ENCODE assay signal across 9 cellular contexts in the genomic region with DNA sequence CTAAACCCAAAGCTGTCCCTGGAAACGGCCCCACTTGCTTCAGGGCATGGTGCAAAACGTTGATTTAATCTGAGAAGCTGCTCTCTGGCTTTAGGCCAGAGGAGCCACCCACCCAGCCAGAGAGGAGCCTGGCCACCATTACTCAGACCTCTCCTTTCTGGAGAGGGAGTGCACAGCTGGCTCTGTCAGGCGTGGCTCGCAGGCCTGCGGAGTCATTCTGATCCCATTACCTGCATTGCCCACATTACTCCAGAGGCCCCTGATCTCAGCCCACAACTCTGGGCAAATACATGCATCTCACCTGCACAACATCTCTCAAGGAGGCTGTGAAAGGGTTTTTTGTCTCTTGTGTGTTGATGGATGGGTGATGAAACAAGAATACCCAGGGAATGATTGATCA.
DNase-seq lines count a peak whose midpoint lies in the region; ATAC-seq and TF ChIP-seq lines count a peak whose summit lies in the region.
"Had no signal": no experiment of that assay in that cellular context is flagged by ENCODE, and none has a peak within 500 bp of the region (broad histone marks: within the 10 kb centered on the region; RNA-seq: fewer than 3 reads in every experiment).

No MANE protein-coding gene starts in this region.

- no peaks in the 10 kb centered on the region for H3K9me3 ChIP-seq in IMR-90 (ENCODE audit: control insufficient read depth, insufficient read depth, low read length)

- no peak overlapping the region; the same call in 1 of the 2 replicates for H3K23ac ChIP-seq in IMR-90 (ENCODE audit: low read depth, low read length)

- WGBS in IMR-90 (ENCODE audit: extremely low coverage in 2 of 2, insufficient read length in 1 of 2), 2 experiments: no CpG with 5 or more reads among the region's 5 CpGs

- peak overlapping the region; percentile 22 for H2AK9ac ChIP-seq in IMR-90 (replicated peaks; ENCODE audit: low read depth, low read length, poor library complexity)

- peak overlapping the region; percentile 53 for H3K4ac ChIP-seq in IMR-90 (ENCODE audit: low read depth, low read length)

- no peak overlapping the region for H3K4me3 Mint-ChIP-seq in immature natural killer cell
- H3K4me3 Mint-ChIP-seq in activated naive CD8-positive, alpha-beta T cell treated with anti-CD3 and anti-CD28 coated beads, Interleukin-2, amount 50 U/mL, for 24 hours: no peak overlapping the region

- CTCF ChIA-PET in BJ (lab: Yijun Ruan, JAX): interaction anchor here (0.9 to 2.1 kb wide), 4 partner anchors 11 to 368 kb away, joined by 3 to 7 read pairs (median 4); no protein-coding TSS in a partner anchor
- CTCF ChIA-PET in IMR-90 (lab: Yijun Ruan, JAX): interaction anchor here (0.6 kb wide), 2 partner anchors 20 to 337 kb away, joined by 3 to 4 read pairs; no protein-coding TSS in a partner anchor

- TF ChIP-seq RAD21 in IMR-90 (IDR thresholded peaks at IDR 0.05; ENCODE audit: low read length): no peak

- in situ Hi-C loops in IMR-90 (cut with MboI; ENCODE audit: low sequenced_read_pairs): no loop called here

- peak overlapping the region; percentile 1; the same call in 1 of the 2 replicates for H4K5ac ChIP-seq in IMR-90 (ENCODE audit: low read depth, low read length)

- H3K9ac ChIP-seq in IMR-90 (ENCODE audit: low read depth, low read length): no peak overlapping the region

- H3K36me3 ChIP-seq in BJ (ENCODE audit: control insufficient read depth, insufficient read depth, low read length): no peaks in the 10 kb centered on the region
- H3K36me3 ChIP-seq in IMR-90 (ENCODE audit: control insufficient read depth, insufficient read depth, low read length): no peaks in the 10 kb centered on the region

- no peaks in the 10 kb centered on the region for H3K79me1 ChIP-seq in IMR-90 (ENCODE audit: low read depth in 1 of 2, low read length in 2 of 2)

- H3K4me3 ChIP-seq in BJ (ENCODE audit: low read depth, low read length) (no peak overlapping the region), IMR-90 (ENCODE audit: insufficient read depth, low read depth, low read length) (no peak overlapping the region), fibroblast of mammary gland (ENCODE audit: control insufficient read depth, low read depth, low read length) (no peak overlapping the region)

- TF ChIP-seq POLR2A in IMR-90 (IDR thresholded peaks at IDR 0.05; ENCODE audit: low read depth, low read length): no peak

- no peak overlapping the region for H3K27ac ChIP-seq in IMR-90 (ENCODE audit: insufficient read depth, low read length)

- peak overlapping the region; percentile 36 for H2AFZ ChIP-seq in IMR-90 (replicated peaks; ENCODE audit: low read length, poor library complexity)

- DNase-seq in BJ (ENCODE audit: low read depth): peak; percentile 30
- DNase-seq in IMR-90: peak; percentile 54
- DNase-seq in fibroblast of mammary gland (ENCODE audit: low read depth): peak; percentile 85
- no peak for DNase-seq in immature natural killer cell
- DNase-seq in activated naive CD8-positive, alpha-beta T cell treated with anti-CD3 and anti-CD28 coated beads, Interleukin-2, amount 50 U/mL, for 24 hours: no peak
- DNase-seq in germinal center (ENCODE audit: low spot score): no peak
- no peak for DNase-seq in activated T-cell treated with anti-CD3 and anti-CD28 coated beads, Interleukin-2, amount 50 U/mL, for 48 hours
- DNase-seq: stimulated activated naive CD4-positive, alpha-beta T cell treated with Interleukin-2 at 50 U/mL for 16 hours had no signal

- H2AK5ac ChIP-seq in IMR-90 (ENCODE audit: low read depth, low read length): no peak overlapping the region

- no peak for TF ChIP-seq CTCF in BJ (IDR thresholded peaks at IDR 0.05; ENCODE audit: insufficient read depth, low read depth, low read length)
- no peak for TF ChIP-seq CTCF in IMR-90 (conservative IDR thresholded peaks at IDR 0.05; ENCODE audit: low read depth, low read length)
- no peak for TF ChIP-seq CTCF in fibroblast of mammary gland (conservative IDR thresholded peaks at IDR 0.05; ENCODE audit: control insufficient read depth, insufficient read depth, low read depth, low read length)

- intact Hi-C loops in IMR-90 (cut with micrococcal nuclease): no loop called here

- POLR2A ChIA-PET in BJ (lab: Charles Lee) (no interaction called here), IMR-90 (lab: Charles Lee; ENCODE audit: unreplicated experiment) (no interaction called here)

- peak overlapping the region; percentile 68; the same call in 1 of the 2 replicates for H4K91ac ChIP-seq in IMR-90 (ENCODE audit: insufficient read depth, low read depth, low read length)

- dilution Hi-C loops in IMR-90 (cut with HindIII; ENCODE audit: low sequenced_read_pairs, unreplicated experiment): no loop called here

- peak overlapping the region; percentile 8; the same call in 1 of the 2 replicates for H3K4me2 ChIP-seq in IMR-90 (ENCODE audit: low read depth, low read length)

- peaks cover 10% of the 10 kb centered on the region for H3K9me1 ChIP-seq in IMR-90 (ENCODE audit: insufficient read depth, low read length)

- no TSS peak for BruUV-seq in IMR-90 (replicated peaks; lab: Mats Ljungman, UMichigan)

- H2BK20ac ChIP-seq in IMR-90 (ENCODE audit: low read depth, low read length): peak overlapping the region; percentile 85

- H3K9me3 Mint-ChIP-seq in immature natural killer cell: peaks cover 0 to 6% (median 3%) of the 10 kb centered on the region in 6 donors
- peaks cover 4% of the 10 kb centered on the region for H3K9me3 Mint-ChIP-seq in activated naive CD8-positive, alpha-beta T cell treated with anti-CD3 and anti-CD28 coated beads, Interleukin-2, amount 50 U/mL, for 24 hours

- H3K36me3 Mint-ChIP-seq in immature natural killer cell: peaks cover 0 to 4% (median 0%) of the 10 kb centered on the region in 3 donors
- H3K36me3 Mint-ChIP-seq in activated naive CD8-positive, alpha-beta T cell treated with anti-CD3 and anti-CD28 coated beads, Interleukin-2, amount 50 U/mL, for 24 hours (ENCODE audit: low read depth): no peaks in the 10 kb centered on the region

- peak; percentile 75 for ATAC-seq in GM21526 (IDR thresholded peaks at IDR 0.05; ENCODE audit: low FRiP score, unreplicated experiment)
- ATAC-seq in IMR-90 (ENCODE audit: low read depth): peak; percentile 32; the same call in 1 of the 2 replicates
- no peak for ATAC-seq in activated naive CD8-positive, alpha-beta T cell treated with anti-CD3 and anti-CD28 coated beads, Interleukin-2, amount 50 U/mL, for 24 hours

- no peaks in the 10 kb centered on the region for H3K4me1 Mint-ChIP-seq in immature natural killer cell
- no peaks in the 10 kb centered on the region for H3K4me1 Mint-ChIP-seq in activated naive CD8-positive, alpha-beta T cell treated with anti-CD3 and anti-CD28 coated beads, Interleukin-2, amount 50 U/mL, for 24 hours

- peak overlapping the region; percentile 15 to 26; a peak in 2 of 4 replicates for H4K8ac ChIP-seq in IMR-90 (ENCODE audit: low read depth in 2 of 2, low read length in 2 of 2)

- peaks cover 18% of the 10 kb centered on the region for H3K4me1 ChIP-seq in IMR-90 (ENCODE audit: control insufficient read depth, insufficient read depth, low read length)

- H3K27ac Mint-ChIP-seq in immature natural killer cell: no peak overlapping the region
- H3K27ac Mint-ChIP-seq in activated naive CD8-positive, alpha-beta T cell treated with anti-CD3 and anti-CD28 coated beads, Interleukin-2, amount 50 U/mL, for 24 hours: no peak overlapping the region

- H2BK5ac ChIP-seq in IMR-90 (ENCODE audit: low read depth, low read length, poor library complexity, severe bottlenecking): peak overlapping the region; percentile 43

- H2BK120ac ChIP-seq in IMR-90 (ENCODE audit: low read depth, low read length): peak overlapping the region; percentile 75

- H3K56ac ChIP-seq in IMR-90 (ENCODE audit: extremely low read depth, insufficient read depth, low read length): no peak overlapping the region

- peaks cover 0 to 3% (median 0%) of the 10 kb centered on the region in 3 donors for H3K27me3 Mint-ChIP-seq in immature natural killer cell (ENCODE audit: low read depth in 3 of 3)
- H3K27me3 Mint-ChIP-seq in activated naive CD8-positive, alpha-beta T cell treated with anti-CD3 and anti-CD28 coated beads, Interleukin-2, amount 50 U/mL, for 24 hours: no peaks in the 10 kb centered on the region

- H2BK15ac ChIP-seq in IMR-90 (ENCODE audit: low read depth, low read length): 0 out of 3 replicates have a peak overlapping the region, but pooled peaks have one; percentile 9

- H4K20me1 ChIP-seq in IMR-90 (ENCODE audit: insufficient read depth, low read length): no peaks in the 10 kb centered on the region

- H3K27me3 ChIP-seq in BJ (ENCODE audit: control insufficient read depth, insufficient read depth, low read length) (no peaks in the 10 kb centered on the region), IMR-90 (ENCODE audit: control insufficient read depth, insufficient read depth, low read length) (no peaks in the 10 kb centered on the region)

- H3K14ac ChIP-seq in IMR-90 (replicated peaks; ENCODE audit: low read depth, low read length): peak overlapping the region; percentile 88; the same call in 1 of the 2 replicates

- peak overlapping the region; percentile 51; the same call in 1 of the 2 replicates for H3K18ac ChIP-seq in IMR-90 (ENCODE audit: low read depth, low read length)

TF ChIP-seq in IMR-90, 13 proteins besides CTCF, POLR2A, EP300 and RAD21 (continues in another document):
- no peak for TF ChIP-seq CEBPB (IDR thresholded peaks at IDR 0.05; ENCODE audit: low read depth, low read length)
- TF ChIP-seq RCOR1 (IDR thresholded peaks at IDR 0.05; ENCODE audit: insufficient replicate concordance, low read length): no peak
- no peak for TF ChIP-seq CHD1 (IDR thresholded peaks at IDR 0.05; ENCODE audit: low read depth, low read length)
- no peak for TF ChIP-seq MAFK (IDR thresholded peaks at IDR 0.05; ENCODE audit: low read depth, low read length)
- no peak for TF ChIP-seq BHLHE40 (IDR thresholded peaks at IDR 0.05; ENCODE audit: low read depth, low read length)
- no peak for TF ChIP-seq SMC3 (IDR thresholded peaks at IDR 0.05; ENCODE audit: low read depth, low read length)
- no peak for TF ChIP-seq FOS (IDR thresholded peaks at IDR 0.05; ENCODE audit: low read depth, low read length)
- TF ChIP-seq, protein P1, sequence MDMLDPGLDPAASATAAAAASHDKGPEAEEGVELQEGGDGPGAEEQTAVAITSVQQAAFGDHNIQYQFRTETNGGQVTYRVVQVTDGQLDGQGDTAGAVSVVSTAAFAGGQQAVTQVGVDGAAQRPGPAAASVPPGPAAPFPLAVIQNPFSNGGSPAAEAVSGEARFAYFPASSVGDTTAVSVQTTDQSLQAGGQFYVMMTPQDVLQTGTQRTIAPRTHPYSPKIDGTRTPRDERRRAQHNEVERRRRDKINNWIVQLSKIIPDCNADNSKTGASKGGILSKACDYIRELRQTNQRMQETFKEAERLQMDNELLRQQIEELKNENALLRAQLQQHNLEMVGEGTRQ (IDR thresholded peaks at IDR 0.05; ENCODE audit: low read depth, low read length): no peak
- no peak for TF ChIP-seq NFE2L2 (IDR thresholded peaks at IDR 0.05; ENCODE audit: low read depth, low read length)
- no peak for TF ChIP-seq RFX5 (IDR thresholded peaks at IDR 0.05; ENCODE audit: low read depth, low read length)
- TF ChIP-seq MXI1 (IDR thresholded peaks at IDR 0.05; ENCODE audit: borderline replicate concordance, low read depth, low read length): no peak

Comparison
In these comparisons a context has a peak if more than half of its experiments do, and no peak if none do; other contexts are left out.
1. DNase-seq: peak in BJ (single experiment), IMR-90 (single experiment) and fibroblast of mammary gland (single experiment); none in immature natural killer cell (0 of 3), activated naive CD8-positive, alpha-beta T cell treated with anti-CD3 and anti-CD28 coated beads, Interleukin-2, amount 50 U/mL, for 24 hours (single experiment), germinal center (single experiment) and activated T-cell treated with anti-CD3 and anti-CD28 coated beads, Interleukin-2, amount 50 U/mL, for 48 hours (0 of 2).